In the genomic region with DNA sequence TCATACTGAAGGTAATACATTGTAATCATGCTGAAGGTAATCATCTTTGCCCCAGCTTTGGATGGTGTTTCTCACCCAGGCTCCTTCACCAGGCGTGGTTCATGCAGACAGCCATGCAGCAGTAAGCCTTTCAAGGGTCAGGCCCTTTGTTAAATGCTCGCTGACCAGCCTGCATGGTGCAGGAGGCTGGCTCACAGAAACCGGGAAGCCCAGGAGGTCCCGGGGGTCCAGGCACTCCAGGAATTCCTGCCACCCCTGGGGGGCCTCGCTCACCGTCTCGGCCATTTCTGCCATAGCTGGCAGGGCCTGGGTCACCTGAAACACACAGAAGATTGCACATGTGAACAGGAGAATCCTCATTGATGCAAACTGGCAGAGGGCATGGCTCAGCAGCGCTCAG, we compare ENCODE assay signal across 22 cellular contexts.
"Had no signal": no experiment of that assay in that cellular context is flagged by ENCODE, and none has a peak within 500 bp of the region (broad histone marks: within the 10 kb centered on the region; RNA-seq: fewer than 3 reads in every experiment).

No MANE protein-coding gene starts in this region.

- H3K4me3 ChIP-seq: MG63, SJSA1, SK-N-MC had no signal

- H3K4me1 ChIP-seq: SJSA1 had no signal

- DNase-seq: IMR-90, Karpas-422, KG1, MG63, NCI-H1092, NCI-H1105 treated with DMSO at 0.1 percent for 48 hours, NCI-H1417 treated with DMSO at 0.1 percent for 48 hours, NCI-H146, NCI-H1694 treated with DMSO at 0.1 percent for 48 hours, NCI-H1930, NCI-H2081, NCI-H2107, NCI-H2227 treated with DMSO at 0.1 percent for 48 hours, NCI-H524, NCI-H526 treated with DMSO at 0.1 percent for 48 hours, NCI-H748 treated with DMSO at 0.1 percent for 48 hours, Right ventricle myocardium superior, RPMI8226, SIG-M5 had no signal

- H3K36me3 ChIP-seq: MG63, SJSA1 had no signal

- ATAC-seq: HepG2 had no signal

- H3K9me3 ChIP-seq: MG63, SJSA1 had no signal

- H3K27ac ChIP-seq: SJSA1, SK-N-MC had no signal
